Comparison of ENCODE assay signal across 27 cellular contexts in the genomic region with DNA sequence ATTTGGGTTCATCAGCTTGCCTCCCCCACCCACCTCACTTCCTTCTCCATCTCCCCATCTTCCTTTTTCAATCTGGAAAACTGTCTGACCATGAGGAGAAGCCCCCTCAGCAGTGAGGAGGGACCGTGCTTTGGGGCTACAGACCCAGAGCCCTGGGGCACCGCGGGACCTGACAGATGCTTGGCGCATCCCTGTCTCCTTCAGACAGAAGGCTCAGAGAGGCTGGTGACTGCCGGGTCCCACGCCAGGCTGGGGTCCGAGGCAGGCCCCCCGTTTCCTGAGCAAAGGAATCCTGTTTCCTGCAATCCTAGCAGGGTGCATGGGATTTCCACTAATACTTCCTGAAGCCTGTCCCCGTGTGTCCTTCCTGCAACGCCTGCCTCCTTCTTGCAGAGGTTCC.
"Had no signal": no experiment of that assay in that cellular context is flagged by ENCODE, and none has a peak within 500 bp of the region (broad histone marks: within the 10 kb centered on the region; RNA-seq: fewer than 3 reads in every experiment).

No MANE protein-coding gene starts in this region.

- H3K36me3 ChIP-seq: adrenal gland, left ventricle myocardium inferior, right atrium auricular region, thyroid gland, upper lobe of right lung had no signal

- H3K27me3 ChIP-seq: adrenal gland, body of pancreas, right atrium auricular region, thyroid gland, upper lobe of right lung had no signal

- H3K27ac Mint-ChIP-seq: activated naive CD4-positive, alpha-beta T cell treated with anti-CD3 and anti-CD28 coated beads for 36 hours; activated naive CD8-positive, alpha-beta T cell treated with anti-CD3 and anti-CD28 coated beads for 36 hours; activated T-cell treated with anti-CD3 and anti-CD28 coated beads, Interleukin-2, amount 50 U/mL, for 72 hours had no signal

- H3K27me3 Mint-ChIP-seq: activated naive CD8-positive, alpha-beta T cell treated with anti-CD3 and anti-CD28 coated beads for 36 hours; stimulated activated naive CD8-positive, alpha-beta T cell treated with anti-CD3 and anti-CD28 coated beads, Interleukin-15, amount 100 ng/mL, for 72 hours had no signal

- H3K36me3 Mint-ChIP-seq: activated naive CD8-positive, alpha-beta T cell treated with anti-CD3 and anti-CD28 coated beads for 36 hours had no signal

- H3K27ac ChIP-seq: adrenal gland, body of pancreas, left ventricle myocardium inferior, right atrium auricular region, thyroid gland, upper lobe of right lung had no signal

- H3K4me3 Mint-ChIP-seq: activated naive CD4-positive, alpha-beta T cell treated with anti-CD3 and anti-CD28 coated beads for 36 hours; activated naive CD8-positive, alpha-beta T cell treated with anti-CD3 and anti-CD28 coated beads for 36 hours; activated T-cell treated with anti-CD3 and anti-CD28 coated beads, Interleukin-2, amount 50 U/mL, for 72 hours; neural crest cell; stimulated activated naive CD8-positive, alpha-beta T cell treated with anti-CD3 and anti-CD28 coated beads, Interleukin-15, amount 100 ng/mL, for 72 hours had no signal

- H3K9me3 Mint-ChIP-seq: activated naive CD4-positive, alpha-beta T cell treated with anti-CD3 and anti-CD28 coated beads for 36 hours; activated naive CD8-positive, alpha-beta T cell treated with anti-CD3 and anti-CD28 coated beads for 36 hours had no signal

- FAIRE-seq: colon, endometrium, frontal cortex had no signal

- H3K9me3 ChIP-seq: adrenal gland, body of pancreas, left ventricle myocardium inferior, mucosa of descending colon, right atrium auricular region, thyroid gland, upper lobe of right lung had no signal

- DNase-seq: activated CD4-positive, alpha-beta T cell treated with anti-CD3 and anti-CD28 coated beads for 4 hours; activated CD4-positive, alpha-beta T cell treated with anti-CD3 and anti-CD28 coated beads, Interleukin-2, amount 50 U/mL, for 4 hours; activated effector memory CD4-positive, alpha-beta T cell treated with Interleukin-2 at 50 U/mL for 16 hours; activated naive CD4-positive, alpha-beta T cell treated with anti-CD3 and anti-CD28 coated beads for 36 hours; activated naive CD8-positive, alpha-beta T cell treated with anti-CD3 and anti-CD28 coated beads for 36 hours; activated T-cell treated with anti-CD3 and anti-CD28 coated beads for 4 hours; activated T-cell treated with anti-CD3 and anti-CD28 coated beads, Interleukin-2, amount 50 U/mL, for 72 hours; adrenal gland; aorta; body of pancreas; effector CD8-positive, alpha-beta T cell; islet precursor cell; left ventricle myocardium inferior; nucleus accumbens; stimulated activated CD4-positive, alpha-beta T cell treated with anti-CD3 and anti-CD28 coated beads, Interleukin-2, amount 100 ng/mL, for 48 hours; stimulated activated naive CD8-positive, alpha-beta T cell treated with anti-CD3 and anti-CD28 coated beads, Interleukin-15, amount 100 ng/mL, for 72 hours; substantia nigra; T-helper 1 cell; thyroid gland; upper lobe of right lung had no signal

- H3K4me3 ChIP-seq: adrenal gland, body of pancreas, left ventricle myocardium inferior, lung, mucosa of descending colon, right atrium auricular region, thyroid gland, upper lobe of right lung had no signal

- ATAC-seq: activated T-cell treated with anti-CD3 and anti-CD28 coated beads, Interleukin-2, amount 50 U/mL, for 72 hours; body of pancreas; mucosa of descending colon; stimulated activated naive CD8-positive, alpha-beta T cell treated with anti-CD3 and anti-CD28 coated beads, Interleukin-15, amount 100 ng/mL, for 72 hours; upper lobe of right lung had no signal
